ENCODE assay signal across 17 cellular contexts in the genomic region with DNA sequence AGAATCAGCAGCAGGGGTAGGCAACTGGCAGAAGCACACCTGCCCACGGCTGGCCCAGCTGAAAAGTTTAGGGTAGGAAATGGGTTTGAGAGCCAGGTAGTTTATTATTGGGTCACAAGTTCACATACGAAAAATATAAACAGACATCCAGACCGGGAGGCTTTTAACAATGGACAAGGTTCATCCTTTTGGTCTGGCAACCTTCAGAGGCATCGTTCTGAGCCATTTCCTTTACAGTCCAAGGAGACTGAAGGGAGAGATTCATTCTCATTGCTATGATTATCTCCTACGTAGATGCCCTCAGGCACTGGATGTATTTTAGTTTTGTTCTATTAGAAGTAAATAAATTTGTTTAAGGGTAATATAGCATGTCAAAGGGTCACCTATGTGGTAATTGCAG.
A peak's percentile ranks its signal among the peaks of the same experiment; 100 is the strongest.
DNase-seq lines count a peak whose midpoint lies in the region; ATAC-seq and TF ChIP-seq lines count a peak whose summit lies in the region.
"Had no signal": no experiment of that assay in that cellular context is flagged by ENCODE, and none has a peak within 500 bp of the region (broad histone marks: within the 10 kb centered on the region; RNA-seq: fewer than 3 reads in every experiment).

No MANE protein-coding gene starts in this region.

- peak; percentile 57 for ATAC-seq in left lobe of liver
- ATAC-seq in GM18517 (IDR thresholded peaks at IDR 0.05; ENCODE audit: unreplicated experiment): no peak
- ATAC-seq: PC-3 had no signal

- peak overlapping the region; percentile 34 to 55 for H3K27ac ChIP-seq in tibial artery

- no peaks in the 10 kb centered on the region for H3K36me3 ChIP-seq in tibial artery
- H3K36me3 ChIP-seq: BE2C had no signal

- no peak for TF ChIP-seq CTCF in tibial artery (IDR thresholded peaks at IDR 0.05)

- no peak overlapping the region for H3K4me3 ChIP-seq in tibial artery

- H3K9me3 ChIP-seq in tibial artery: no peaks in the 10 kb centered on the region
- H3K9me3 ChIP-seq: BE2C had no signal

- no peaks in the 10 kb centered on the region for H3K27me3 ChIP-seq in tibial artery
- H3K27me3 ChIP-seq: BE2C had no signal

- intact Hi-C loops in tibial artery (cut with DNase I; ENCODE audit: low total_unique reads): no loop called here

- peaks cover 0 to 49% (median 12%) of the 10 kb centered on the region in 4 donors for H3K4me1 ChIP-seq in tibial artery
- H3K4me1 ChIP-seq: BE2C had no signal

- DNase-seq in NCI-H69 (lab: John Stamatoyannopoulos, UW) (peak; percentile 62), dermis blood vessel endothelial cell (peak; percentile 17), left lobe of liver (ENCODE audit: low spot score) (no peak), tibial artery (no peak), A172 (ENCODE audit: low spot score) (no peak)
- DNase-seq in stimulated activated CD4-positive, alpha-beta T cell treated with anti-CD3 and anti-CD28 coated beads, Interleukin-4, amount 100 ng/mL, for 24 hours: no peak
- DNase-seq: BE2C; Calu3; CD4-positive, alpha-beta T cell; DMS53; H9; NCI-H2029; NCI-H2171; NCI-H446 treated with DMSO at 0.1 percent for 48 hours; NCI-H748 treated with DMSO at 0.1 percent for 48 hours; PC-3 had no signal

Comparison
In these comparisons a context has a peak if more than half of its experiments do, and no peak if none do; other contexts are left out.
1. DNase-seq: peak in NCI-H69 (single experiment) and dermis blood vessel endothelial cell (single experiment); none in left lobe of liver (single experiment), tibial artery (0 of 2), stimulated activated CD4-positive, alpha-beta T cell treated with anti-CD3 and anti-CD28 coated beads, Interleukin-4, amount 100 ng/mL, for 24 hours (single experiment) and A172 (single experiment).